Comparison of ENCODE assay signal across 9 cellular contexts in genomic region chr1:154157520-154158306, GRCh38. TPM values are rescaled to one million over a fixed set of nuclear protein-coding genes. Genes with fewer than 3 reads are reported as not detected.
DNase-seq lines count a peak whose midpoint lies in the region; ATAC-seq, FAIRE-seq and TF ChIP-seq lines count a peak whose summit lies in the region.
"Had no signal": no experiment of that assay in that cellular context is flagged by ENCODE, and none has a peak within 500 bp of the region (broad histone marks: within the 10 kb centered on the region; RNA-seq: fewer than 3 reads in every experiment).

No MANE protein-coding gene starts in this region.

- H3K4me3 Mint-ChIP-seq in naive thymus-derived CD4-positive, alpha-beta T cell = peak overlapping the region; percentile 71 to 90 (median 79)

- no peak for TF ChIP-seq EP300 in esophagus muscularis mucosa (IDR thresholded peaks at IDR 0.05)

- no peaks in the 10 kb centered on the region for H3K27me3 Mint-ChIP-seq in naive thymus-derived CD4-positive, alpha-beta T cell

- H3K4me1 Mint-ChIP-seq in naive thymus-derived CD4-positive, alpha-beta T cell = peaks cover 36 to 81% (median 69%) of the 10 kb centered on the region in 7 donors

- H3K36me3 Mint-ChIP-seq in naive thymus-derived CD4-positive, alpha-beta T cell = peaks cover under 1 to 67% (median 43%) of the 10 kb centered on the region in 5 donors

- H3K27ac ChIP-seq in naive thymus-derived CD4-positive, alpha-beta T cell (ENCODE audit: low read depth, low read length) = peak overlapping the region; percentile 74
- H3K27ac ChIP-seq in tibial artery (peak overlapping the region; percentile 7 to 8), esophagus muscularis mucosa (replicated peaks in 1 of 4) (peak overlapping the region in 2 of 4 donors; percentile 4 to 74)

- TF ChIP-seq CTCF in tibial artery (IDR thresholded peaks at IDR 0.05) = no peak
- TF ChIP-seq CTCF in esophagus muscularis mucosa (IDR thresholded peaks at IDR 0.05) = no peak

- 71% methylated on average over 7 of the region's 7 CpGs for WGBS in esophagus muscularis mucosa

- peak; percentile 16; the same call in 1 of the 2 replicates for TF ChIP-seq POLR2A in GM12892 (IDR thresholded peaks at IDR 0.05; ENCODE audit: low read depth, low read length)
- no peak for TF ChIP-seq POLR2A in esophagus muscularis mucosa (IDR thresholded peaks at IDR 0.05; ENCODE audit: low read depth)

- peak overlapping the region; percentile 89 to 97 (median 94) for H3K27ac Mint-ChIP-seq in naive thymus-derived CD4-positive, alpha-beta T cell

- peaks cover 0 to 16% (median 3%) of the 10 kb centered on the region in 11 donors for H3K9me3 Mint-ChIP-seq in naive thymus-derived CD4-positive, alpha-beta T cell

- peak; percentile 43 for DNase-seq in GM12892 (ENCODE audit: insufficient read length)
- peak; percentile 98 for DNase-seq in SIG-M5 treated with dmso at 0.1 percent for 504 hours (lab: John Stamatoyannopoulos, UW; ENCODE audit: unreplicated experiment)
- DNase-seq in activated naive CD4-positive, alpha-beta T cell treated with anti-CD3 and anti-CD28 coated beads, Interleukin-2, amount 50 U/mL, for 16 hours = peak; percentile 66
- peak in 8 of 9 donors; percentile 71 to 90 (median 86) for DNase-seq in naive thymus-derived CD4-positive, alpha-beta T cell
- DNase-seq in tibial artery = no peak
- no peak for DNase-seq in esophagus muscularis mucosa (ENCODE audit: extremely low spot score)
- no peak for DNase-seq in iPS-NIHi7 (ENCODE audit: extremely low spot score)

- POLR2A ChIA-PET in naive thymus-derived CD4-positive, alpha-beta T cell (lab: Charles Lee) = interaction anchor here (0.6 to 10.1 kb wide), 15 partner anchors 10 to 523 kb away, joined by 3 to 115 read pairs (median 4); partner anchors contain the start of genes CHTOP and RPS27

- peaks cover 34 to 71% of the 10 kb centered on the region in 2 donors for H3K4me1 ChIP-seq in naive thymus-derived CD4-positive, alpha-beta T cell (ENCODE audit: control insufficient read depth in 2 of 2, insufficient read depth in 2 of 2, low read length in 2 of 2)
- H3K4me1 ChIP-seq in tibial artery = peaks cover 0 to 31% (median 9%) of the 10 kb centered on the region in 4 donors
- peaks cover 16 to 36% (median 25%) of the 10 kb centered on the region in 4 donors for H3K4me1 ChIP-seq in esophagus muscularis mucosa

- peak overlapping the region; percentile 12 for H3K4me3 ChIP-seq in naive thymus-derived CD4-positive, alpha-beta T cell (ENCODE audit: low read length)
- H3K4me3 ChIP-seq in tibial artery (no peak overlapping the region), esophagus muscularis mucosa (no peak overlapping the region)

- no peaks in the 10 kb centered on the region for H3K27me3 ChIP-seq in naive thymus-derived CD4-positive, alpha-beta T cell (ENCODE audit: control insufficient read depth in 2 of 2, insufficient read depth in 2 of 2, low read length in 2 of 2)
- H3K27me3 ChIP-seq in tibial artery (no peaks in the 10 kb centered on the region), esophagus muscularis mucosa (no peaks in the 10 kb centered on the region)

- H3K36me3 ChIP-seq in naive thymus-derived CD4-positive, alpha-beta T cell (ENCODE audit: control insufficient read depth in 2 of 3, insufficient read depth in 3 of 3, low read length in 3 of 3) = peaks cover 7 to 37% (median 10%) of the 10 kb centered on the region in 3 experiments
- H3K36me3 ChIP-seq in tibial artery (peaks cover 50 to 73% (median 55%) of the 10 kb centered on the region in 3 donors), esophagus muscularis mucosa (peaks cover 33 to 65% (median 54%) of the 10 kb centered on the region in 4 donors)

- CTCF ChIA-PET in naive thymus-derived CD4-positive, alpha-beta T cell (lab: Charles Lee) = interaction anchor here (0.7 to 1.8 kb wide), 5 partner anchors 9 to 25 kb away, joined by 3 to 7 read pairs (median 4); no protein-coding TSS in a partner anchor

- intact Hi-C loops in naive thymus-derived CD4-positive, alpha-beta T cell (cut with micrococcal nuclease) = loop anchor here (1.0 to 10.0 kb wide), 11 partner anchors 25 to 483 kb away; partner anchors contain the start of genes RPS27 (in 2 of the 2), UBAP2L (in 2 of the 2), HAX1 (in 1 of the 2) and ILF2 (in 1 of the 2)
- intact Hi-C loops in tibial artery (cut with DNase I; ENCODE audit: low total_unique reads) = no loop called here
- intact Hi-C loops in esophagus muscularis mucosa (cut with DNase I) = no loop called here

- ATAC-seq in HG02759 (IDR thresholded peaks at IDR 0.05; ENCODE audit: unreplicated experiment) = peak; percentile 82
- peak; percentile 98 for ATAC-seq in naive thymus-derived CD4-positive, alpha-beta T cell

- FAIRE-seq in GM12892 (lab: Jason Lieb, UNC) = peak; percentile 90

- peaks cover 0 to 4% (median 0%) of the 10 kb centered on the region in 3 experiments for H3K9me3 ChIP-seq in naive thymus-derived CD4-positive, alpha-beta T cell (ENCODE audit: control insufficient read depth in 2 of 3, low read length in 3 of 3)
- H3K9me3 ChIP-seq in tibial artery (no peaks in the 10 kb centered on the region), esophagus muscularis mucosa (no peaks in the 10 kb centered on the region)

RNA-seq across cellular contexts. Expression of gene NUP210L, which starts 2.8 kb away (rescaled TPM):
- polyA plus RNA-seq in GM12892 (2012; ENCODE audit: missing spikeins) = 0.11 TPM
- under 1 TPM in 4 of 5 experiments, not detected in 1; 0.11 to 0.16 (median 0.15) TPM for total RNA-seq in naive thymus-derived CD4-positive, alpha-beta T cell
- not detected for polyA plus RNA-seq in naive thymus-derived CD4-positive, alpha-beta T cell
- not detected for total RNA-seq in esophagus muscularis mucosa
- total RNA-seq: HT1080 had no signal

RNA-seq across cellular contexts. Expression of gene TPM3, which starts 34.2 kb away (rescaled TPM):
- 390 TPM for polyA plus RNA-seq in GM12892 (2012; ENCODE audit: missing spikeins)
- 100 to 1,000 TPM; 264 to 688 (median 281) TPM for total RNA-seq in naive thymus-derived CD4-positive, alpha-beta T cell
- polyA plus RNA-seq in naive thymus-derived CD4-positive, alpha-beta T cell = 100 to 1,000 TPM; 653 to 718 TPM
- 100 to 1,000 TPM in 3 of 4 donors, 10 to 100 TPM in 1; 75.6 to 205 (median 131) TPM for total RNA-seq in esophagus muscularis mucosa

RNA-seq across cellular contexts. Expression of gene CFAP141, which starts 48.4 kb away (rescaled TPM):
- not detected for polyA plus RNA-seq in GM12892 (2012; ENCODE audit: missing spikeins)
- not detected for total RNA-seq in naive thymus-derived CD4-positive, alpha-beta T cell
- polyA plus RNA-seq in naive thymus-derived CD4-positive, alpha-beta T cell = not detected
- not detected for total RNA-seq in esophagus muscularis mucosa
- total RNA-seq: HT1080 had no signal

Comparison
In these comparisons a context has a peak if more than half of its experiments do, and no peak if none do; other contexts are left out.
1. DNase-seq: peak in GM12892 (single experiment), SIG-M5 treated with dmso at 0.1 percent for 504 hours (single experiment), activated naive CD4-positive, alpha-beta T cell treated with anti-CD3 and anti-CD28 coated beads, Interleukin-2, amount 50 U/mL, for 16 hours (single experiment) and naive thymus-derived CD4-positive, alpha-beta T cell (8 of 9); none in tibial artery (0 of 2), esophagus muscularis mucosa (single experiment) and iPS-NIHi7 (single experiment).
2. intact Hi-C loops: an anchor here in naive thymus-derived CD4-positive, alpha-beta T cell (1.0 to 10.0 kb wide); none called in tibial artery and esophagus muscularis mucosa.